Comparison of ENCODE assay signal across 10 cellular contexts in the genomic region with DNA sequence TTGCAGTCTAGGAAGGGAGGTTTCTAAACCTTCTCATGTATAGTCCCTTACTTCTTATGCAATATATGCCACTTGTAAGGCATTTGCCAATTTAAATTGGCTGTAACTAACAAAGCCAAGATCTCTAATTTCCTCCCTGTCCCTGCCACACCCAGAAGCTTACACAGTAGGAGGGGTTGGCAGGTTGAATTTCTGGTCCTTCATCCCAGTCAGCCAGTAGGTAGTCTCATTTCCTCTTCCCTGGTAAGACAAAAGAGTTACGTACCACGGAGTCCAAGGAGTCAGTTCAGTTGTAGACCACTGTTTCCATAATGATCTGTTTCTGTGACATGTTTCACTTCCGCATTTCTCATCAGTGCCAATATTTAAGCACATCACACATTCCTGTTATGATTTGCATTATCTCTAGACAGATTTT. TPM values are rescaled to one million over a fixed set of nuclear protein-coding genes. Genes with fewer than 3 reads are reported as not detected.
DNase-seq lines count a peak whose midpoint lies in the region; ATAC-seq lines count a peak whose summit lies in the region.
"Had no signal": no experiment of that assay in that cellular context is flagged by ENCODE, and none has a peak within 500 bp of the region (broad histone marks: within the 10 kb centered on the region; RNA-seq: fewer than 3 reads in every experiment).

No MANE protein-coding gene starts in this region.

- H3K36me3 Mint-ChIP-seq in T-helper 17 cell (ENCODE audit: low read depth), result no peaks in the 10 kb centered on the region
- H3K36me3 Mint-ChIP-seq in activated CD4-positive, alpha-beta T cell treated with anti-CD3 and anti-CD28 coated beads, Interleukin-2, amount 10 ng/mL, durations not matched to agents 7 days and 5 days (ENCODE audit: low read depth), result no peaks in the 10 kb centered on the region

- peak; percentile 43 for ATAC-seq in GM19467 (IDR thresholded peaks at IDR 0.05; ENCODE audit: unreplicated experiment)
- peak; percentile 45 for ATAC-seq in HG03196 (IDR thresholded peaks at IDR 0.05; ENCODE audit: unreplicated experiment)
- ATAC-seq in T-helper 17 cell, result peak; percentile 33
- ATAC-seq in left lobe of liver, result no peak

- POLR2A ChIA-PET in activated CD4-positive, alpha-beta T cell treated with anti-CD3 and anti-CD28 coated beads, Interleukin-2, amount 10 ng/mL, durations not matched to agents 7 days and 5 days (lab: Charles Lee), result no interaction called here

- CTCF ChIA-PET in activated CD4-positive, alpha-beta T cell treated with anti-CD3 and anti-CD28 coated beads, Interleukin-2, amount 10 ng/mL, durations not matched to agents 7 days and 5 days (lab: Charles Lee), result no interaction called here

- H3K27ac Mint-ChIP-seq in T-helper 17 cell, result no peak overlapping the region
- H3K27ac Mint-ChIP-seq in activated CD4-positive, alpha-beta T cell treated with anti-CD3 and anti-CD28 coated beads, Interleukin-2, amount 10 ng/mL, durations not matched to agents 7 days and 5 days, result no peak overlapping the region

- peaks cover 30% of the 10 kb centered on the region for H3K27me3 Mint-ChIP-seq in T-helper 17 cell
- peaks cover 3% of the 10 kb centered on the region for H3K27me3 Mint-ChIP-seq in activated CD4-positive, alpha-beta T cell treated with anti-CD3 and anti-CD28 coated beads, Interleukin-2, amount 10 ng/mL, durations not matched to agents 7 days and 5 days

- peaks cover 8% of the 10 kb centered on the region for H3K9me3 Mint-ChIP-seq in activated CD4-positive, alpha-beta T cell treated with anti-CD3 and anti-CD28 coated beads, Interleukin-2, amount 10 ng/mL, durations not matched to agents 7 days and 5 days

- peak; percentile 86 for DNase-seq in CD1c-positive myeloid dendritic cell (ENCODE audit: extremely low spot score)
- no peak for DNase-seq in T-helper 17 cell
- no peak for DNase-seq in NCI-H1105 treated with DMSO at 0.1 percent for 48 hours (lab: John Stamatoyannopoulos, UW)
- DNase-seq in NCI-H2196 (lab: John Stamatoyannopoulos, UW; ENCODE audit: unreplicated experiment), result no peak
- no peak for DNase-seq in left lobe of liver (ENCODE audit: low spot score)
- no peak for DNase-seq in activated CD4-positive, alpha-beta T cell treated with anti-CD3 and anti-CD28 coated beads, Interleukin-2, amount 10 ng/mL, durations not matched to agents 7 days and 5 days
- DNase-seq: left ventricle myocardium inferior, NCI-H82 had no signal

- H3K4me3 Mint-ChIP-seq in T-helper 17 cell, result peak overlapping the region; percentile 36
- H3K4me3 Mint-ChIP-seq in activated CD4-positive, alpha-beta T cell treated with anti-CD3 and anti-CD28 coated beads, Interleukin-2, amount 10 ng/mL, durations not matched to agents 7 days and 5 days, result no peak overlapping the region

- peaks cover 8% of the 10 kb centered on the region for H3K4me1 Mint-ChIP-seq in T-helper 17 cell
- H3K4me1 Mint-ChIP-seq in activated CD4-positive, alpha-beta T cell treated with anti-CD3 and anti-CD28 coated beads, Interleukin-2, amount 10 ng/mL, durations not matched to agents 7 days and 5 days, result no peaks in the 10 kb centered on the region

- peaks cover 4% of the 10 kb centered on the region for H3K9me3 ChIP-seq in T-helper 17 cell (ENCODE audit: control insufficient read depth, low read length, poor library complexity, severe bottlenecking)

RNA-seq across cellular contexts. Expression of gene PLBD1, which starts 47.0 kb away (rescaled TPM):
- total RNA-seq in T-helper 17 cell, result 1 to 10 TPM; 1.8 to 5.1 TPM
- total RNA-seq in left lobe of liver, result 2.5 TPM
- not detected for total RNA-seq in activated CD4-positive, alpha-beta T cell treated with anti-CD3 and anti-CD28 coated beads, Interleukin-2, amount 10 ng/mL, durations not matched to agents 7 days and 5 days
